In genomic region chr12:47272412-47273190, GRCh38 we compare ENCODE assay signal across 12 cellular contexts.
DNase-seq lines count a peak whose midpoint lies in the region; ATAC-seq and TF ChIP-seq lines count a peak whose summit lies in the region.
"Had no signal": no experiment of that assay in that cellular context is flagged by ENCODE, and none has a peak within 500 bp of the region (broad histone marks: within the 10 kb centered on the region; RNA-seq: fewer than 3 reads in every experiment).

No MANE protein-coding gene starts in this region.

- H3K4me2 ChIP-seq in PC-3 (ENCODE audit: low read length) = peak overlapping the region; percentile 49
- H3K4me2 ChIP-seq in mammary epithelial cell (ENCODE audit: insufficient read depth, low read depth, low read length) = no peak overlapping the region
- peak overlapping the region; percentile 29 for H3K4me2 ChIP-seq in neural progenitor cell

- H4K20me1 ChIP-seq in PC-3 (ENCODE audit: low read length) (no peaks in the 10 kb centered on the region), mammary epithelial cell (ENCODE audit: insufficient read depth, low read length) (no peaks in the 10 kb centered on the region), neural progenitor cell (ENCODE audit: low read depth) (no peaks in the 10 kb centered on the region)

- H3K9me3 Mint-ChIP-seq in neural progenitor cell = peaks cover 9% of the 10 kb centered on the region

- H3K27me3 Mint-ChIP-seq in neural progenitor cell (ENCODE audit: insufficient read depth, low read depth) = peaks cover 2% of the 10 kb centered on the region

- peak overlapping the region; percentile 97 for H3K27ac ChIP-seq in PC-3 (ENCODE audit: low read length)
- H3K27ac ChIP-seq in mammary epithelial cell (ENCODE audit: insufficient read depth, low read depth, low read length) = peak overlapping the region; percentile 99
- H3K27ac ChIP-seq in neural progenitor cell = no peak overlapping the region
- H3K27ac ChIP-seq: lower lobe of right lung had no signal

- no peaks in the 10 kb centered on the region for H3K9me3 ChIP-seq in PC-3 (ENCODE audit: low read length)
- peaks cover 7% of the 10 kb centered on the region for H3K9me3 ChIP-seq in mammary epithelial cell (replicated peaks; ENCODE audit: insufficient read depth, low read length)
- H3K9me3 ChIP-seq in neural progenitor cell (ENCODE audit: low read depth) = no peaks in the 10 kb centered on the region
- H3K9me3 ChIP-seq: lower lobe of right lung had no signal

- H3K36me3 Mint-ChIP-seq in neural progenitor cell = no peaks in the 10 kb centered on the region

- no peak for TF ChIP-seq CTCF in PC-3 (conservative IDR thresholded peaks at IDR 0.05; ENCODE audit: low read depth, low read length)
- TF ChIP-seq CTCF in mammary epithelial cell (conservative IDR thresholded peaks at IDR 0.05 in 1 of 2, IDR thresholded peaks at IDR 0.05 in 1 of 2; ENCODE audit: extremely low read depth in 1 of 2, insufficient read depth in 1 of 2, low read depth in 1 of 2, low read length in 2 of 2) = no peak
- TF ChIP-seq CTCF in neural progenitor cell (IDR thresholded peaks at IDR 0.05) = no peak

- POLR2A ChIA-PET in PC-3 (lab: Charles Lee; ENCODE audit: unreplicated experiment) = interaction anchor here (0.6 to 0.7 kb wide), 2 partner anchors 192 to 1096 kb away, joined by 3 to 7 read pairs; no protein-coding TSS in a partner anchor

- H3K4me3 Mint-ChIP-seq in neural progenitor cell = no peak overlapping the region

- DNase-seq in ELR (ENCODE audit: low read depth) (peak; percentile 36), PC-3 (peak; percentile 2), mammary epithelial cell (peak; percentile 49), neural progenitor cell (ENCODE audit: low spot score) (no peak), DMS79 (lab: John Stamatoyannopoulos, UW) (no peak)
- DNase-seq: DND-41; effector CD4-positive, alpha-beta T cell; head of caudate nucleus; lower lobe of right lung; NCI-H2171 had no signal

- BruUV-seq in PC-3 (replicated peaks; lab: Mats Ljungman, UMichigan) (no TSS peak), mammary epithelial cell (replicated peaks; lab: Mats Ljungman, UMichigan) (TSS peak; percentile 2)

- no peak overlapping the region for H2AFZ ChIP-seq in PC-3 (ENCODE audit: low read length)
- no peak overlapping the region for H2AFZ ChIP-seq in mammary epithelial cell (ENCODE audit: low read depth, low read length)
- no peak overlapping the region for H2AFZ ChIP-seq in neural progenitor cell (replicated peaks)

- H3K4me1 Mint-ChIP-seq in neural progenitor cell = peaks cover 29% of the 10 kb centered on the region

- no peak overlapping the region for H3K27ac Mint-ChIP-seq in neural progenitor cell

- intact Hi-C loops in PC-3 (cut with micrococcal nuclease) (loop anchor here (5.0 to 10.0 kb wide), 2 partner anchors 35 to 238 kb away; no protein-coding TSS in a partner anchor), mammary epithelial cell (cut with micrococcal nuclease) (loop anchor here (2.0 kb wide), 1 partner anchor 60 kb away; no protein-coding TSS in a partner anchor)

- dilution Hi-C loops in mammary epithelial cell (cut with HindIII; ENCODE audit: low sequenced_read_pairs) = no loop called here

- H3K4me3 ChIP-seq in PC-3 (ENCODE audit: low read length) (no peak overlapping the region), mammary epithelial cell (replicated peaks in 1 of 3; ENCODE audit: insufficient read depth in 1 of 3, low read depth in 2 of 3, low read length in 3 of 3) (no peak overlapping the region), neural progenitor cell (no peak overlapping the region)
- H3K4me3 ChIP-seq: lower lobe of right lung had no signal

- CTCF ChIA-PET in PC-3 (lab: Charles Lee) = interaction anchor here (0.6 kb wide), 1 partner anchor 187 kb away, joined by 3 read pairs; no protein-coding TSS in a partner anchor
- CTCF ChIA-PET in mammary epithelial cell (lab: Charles Lee; ENCODE audit: low non-redundant PET) = no interaction called here

- H3K79me2 ChIP-seq in PC-3 (ENCODE audit: low read length) = no peaks in the 10 kb centered on the region
- no peaks in the 10 kb centered on the region for H3K79me2 ChIP-seq in mammary epithelial cell (ENCODE audit: insufficient read depth, low read length)
- H3K79me2 ChIP-seq in neural progenitor cell (ENCODE audit: low read depth) = no peaks in the 10 kb centered on the region

- H3K36me3 ChIP-seq in PC-3 (ENCODE audit: low read depth, low read length) (no peaks in the 10 kb centered on the region), mammary epithelial cell (ENCODE audit: insufficient read depth, low read length) (no peaks in the 10 kb centered on the region), neural progenitor cell (no peaks in the 10 kb centered on the region)
- H3K36me3 ChIP-seq: lower lobe of right lung had no signal

- in situ Hi-C loops in mammary epithelial cell (cut with MboI; ENCODE audit: low sequenced_read_pairs in 2 of 2) = no loop called here

- ATAC-seq in PC-3 (no peak), HG02970 (IDR thresholded peaks at IDR 0.05; ENCODE audit: low FRiP score, unreplicated experiment) (no peak), GM21528 (IDR thresholded peaks at IDR 0.05; ENCODE audit: low FRiP score, unreplicated experiment) (no peak)
- ATAC-seq: lower lobe of right lung had no signal

- H3F3A ChIP-seq in PC-3 (ENCODE audit: low read length, unreplicated experiment) (peaks cover 3% of the 10 kb centered on the region), neural progenitor cell (ENCODE audit: low read depth) (no peaks in the 10 kb centered on the region)

- H3K9ac ChIP-seq in PC-3 (ENCODE audit: low read length) = peak overlapping the region; percentile 49
- peak overlapping the region; percentile 39 for H3K9ac ChIP-seq in mammary epithelial cell (ENCODE audit: insufficient read depth, low read length)
- no peak overlapping the region for H3K9ac ChIP-seq in neural progenitor cell

- no peaks in the 10 kb centered on the region for H3K27me3 ChIP-seq in PC-3 (ENCODE audit: low read length)
- H3K27me3 ChIP-seq in mammary epithelial cell (ENCODE audit: insufficient read depth, low read length) = no peaks in the 10 kb centered on the region
- no peaks in the 10 kb centered on the region for H3K27me3 ChIP-seq in neural progenitor cell

- H3K4me1 ChIP-seq in PC-3 (ENCODE audit: insufficient read depth, low read length) (peaks cover 80% of the 10 kb centered on the region), mammary epithelial cell (ENCODE audit: insufficient read depth, low read length) (peaks cover 76% of the 10 kb centered on the region), neural progenitor cell (peaks cover 15% of the 10 kb centered on the region)

- 0% methylated on average over 3 of the region's 3 CpGs for WGBS in mammary epithelial cell (ENCODE audit: low coverage, missing lambda C conversion rate)

- H3K9me2 ChIP-seq in PC-3 (replicated peaks; ENCODE audit: low read length) = no peaks in the 10 kb centered on the region

Comparison
In these comparisons a context has a peak if more than half of its experiments do, and no peak if none do; other contexts are left out.
1. DNase-seq: peak in ELR (single experiment), PC-3 (single experiment) and mammary epithelial cell (single experiment); none in neural progenitor cell (single experiment) and DMS79 (single experiment).